In genomic region chr1:103461171-103462105, GRCh38 we compare ENCODE assay signal across 8 cellular contexts.
DNase-seq lines count a peak whose midpoint lies in the region; ATAC-seq and TF ChIP-seq lines count a peak whose summit lies in the region.

No MANE protein-coding gene starts in this region.

- TF ChIP-seq POLR2A in thyroid gland (IDR thresholded peaks at IDR 0.05) = no peak

- no peaks in the 10 kb centered on the region for H3K27me3 ChIP-seq in thyroid gland

- intact Hi-C loops in activated T-helper 2 cell treated with anti-CD3 and anti-CD28 coated beads, Interferon-gamma antibody, Interleukin-2, Interleukin-4, amounts not matched to agents 10 μg/mL and 5 μg/mL and 100 μg/mL, durations not matched to agents 14 hours and 24 hours and 36 hours (cut with micrococcal nuclease) = loop anchor here (1.0 to 5.0 kb wide), 2 partner anchors 59 to 355 kb away; no protein-coding TSS in a partner anchor
- intact Hi-C loops in thyroid gland (cut with DNase I) = no loop called here

- no peaks in the 10 kb centered on the region for H3K36me3 Mint-ChIP-seq in activated T-helper 2 cell treated with anti-CD3 and anti-CD28 coated beads, Interferon-gamma antibody, Interleukin-2, Interleukin-4, amounts not matched to agents 10 μg/mL and 5 μg/mL and 100 μg/mL, durations not matched to agents 14 hours and 24 hours and 36 hours (ENCODE audit: low read depth)

- no peak overlapping the region for H3K4me3 Mint-ChIP-seq in activated T-helper 2 cell treated with anti-CD3 and anti-CD28 coated beads, Interferon-gamma antibody, Interleukin-2, Interleukin-4, amounts not matched to agents 10 μg/mL and 5 μg/mL and 100 μg/mL, durations not matched to agents 14 hours and 24 hours and 36 hours (ENCODE audit: low read depth)

- no peak overlapping the region for H3K27ac Mint-ChIP-seq in activated T-helper 2 cell treated with anti-CD3 and anti-CD28 coated beads, Interferon-gamma antibody, Interleukin-2, Interleukin-4, amounts not matched to agents 10 μg/mL and 5 μg/mL and 100 μg/mL, durations not matched to agents 14 hours and 24 hours and 36 hours

- H3K4me3 ChIP-seq in thyroid gland (replicated peaks in 1 of 3) = no peak overlapping the region

- H3K27ac ChIP-seq in RWPE1 (no peak overlapping the region), thyroid gland (no peak overlapping the region)

- H3K4me1 ChIP-seq in thyroid gland = no peaks in the 10 kb centered on the region

- no peaks in the 10 kb centered on the region for H3K27me3 Mint-ChIP-seq in activated T-helper 2 cell treated with anti-CD3 and anti-CD28 coated beads, Interferon-gamma antibody, Interleukin-2, Interleukin-4, amounts not matched to agents 10 μg/mL and 5 μg/mL and 100 μg/mL, durations not matched to agents 14 hours and 24 hours and 36 hours (ENCODE audit: low read depth)

- POLR2A ChIA-PET in RWPE1 (lab: Yijun Ruan, JAX; ENCODE audit: low non-redundant PET) = no interaction called here

- peak; percentile 61 for ATAC-seq in HG03039 (IDR thresholded peaks at IDR 0.05; ENCODE audit: unreplicated experiment)

- no peaks in the 10 kb centered on the region for H3K4me1 Mint-ChIP-seq in activated T-helper 2 cell treated with anti-CD3 and anti-CD28 coated beads, Interferon-gamma antibody, Interleukin-2, Interleukin-4, amounts not matched to agents 10 μg/mL and 5 μg/mL and 100 μg/mL, durations not matched to agents 14 hours and 24 hours and 36 hours (ENCODE audit: low read depth)

- CTCF ChIA-PET in RWPE1 (lab: Yijun Ruan, JAX) = interaction anchor here (0.5 to 1.6 kb wide), 13 partner anchors 9 to 1968 kb away, joined by 3 to 14 read pairs (median 3); partner anchors contain the start of gene COL11A1

- 89 to 95% methylated on average over 1 of the region's 1 CpG for WGBS in thyroid gland, 2 donors

- H3K36me3 ChIP-seq in thyroid gland = no peaks in the 10 kb centered on the region

- no peaks in the 10 kb centered on the region for H3K9me3 ChIP-seq in thyroid gland

- DNase-seq in NCI-H2196 (lab: John Stamatoyannopoulos, UW; ENCODE audit: unreplicated experiment) (peak; percentile 2), NCI-H2196 treated with DMSO at 0.1 percent for 48 hours (lab: John Stamatoyannopoulos, UW; ENCODE audit: unreplicated experiment) (no peak), RWPE1 (ENCODE audit: low spot score) (peak; percentile 32), germinal center (ENCODE audit: low spot score) (peak; percentile 5), NCI-H187 (lab: John Stamatoyannopoulos, UW) (no peak), thyroid gland (no peak)
- no peak for DNase-seq in activated T-helper 2 cell treated with anti-CD3 and anti-CD28 coated beads, Interferon-gamma antibody, Interleukin-2, Interleukin-4, amounts not matched to agents 10 μg/mL and 5 μg/mL and 100 μg/mL, durations not matched to agents 14 hours and 24 hours and 36 hours (ENCODE audit: low spot score)

- no peaks in the 10 kb centered on the region for H3K9me3 Mint-ChIP-seq in activated T-helper 2 cell treated with anti-CD3 and anti-CD28 coated beads, Interferon-gamma antibody, Interleukin-2, Interleukin-4, amounts not matched to agents 10 μg/mL and 5 μg/mL and 100 μg/mL, durations not matched to agents 14 hours and 24 hours and 36 hours

- TF ChIP-seq CTCF in RWPE1 (conservative IDR thresholded peaks at IDR 0.05; ENCODE audit: low read depth) = peak; percentile 68
- peak in 3 of 6 experiments; percentile 42 to 52 (median 48) for TF ChIP-seq CTCF in thyroid gland (IDR thresholded peaks at IDR 0.05)

Comparison
In these comparisons a context has a peak if more than half of its experiments do, and no peak if none do; other contexts are left out.
1. DNase-seq: peak in NCI-H2196 (single experiment), RWPE1 (single experiment) and germinal center (single experiment); none in NCI-H2196 treated with DMSO at 0.1 percent for 48 hours (single experiment), NCI-H187 (0 of 2), activated T-helper 2 cell treated with anti-CD3 and anti-CD28 coated beads, Interferon-gamma antibody, Interleukin-2, Interleukin-4, amounts not matched to agents 10 μg/mL and 5 μg/mL and 100 μg/mL, durations not matched to agents 14 hours and 24 hours and 36 hours (single experiment) and thyroid gland (0 of 2).